Comparison of ENCODE assay signal across 8 cellular contexts in genomic region chr2:119106301-119106897, GRCh38.
DNase-seq lines count a peak whose midpoint lies in the region; ATAC-seq, FAIRE-seq and TF ChIP-seq lines count a peak whose summit lies in the region.

No MANE protein-coding gene starts in this region.

- no peak overlapping the region for H3K4me3 ChIP-seq in HEK293 (ENCODE audit: low read depth, low read length)

- no peak overlapping the region for H3K27ac ChIP-seq in HEK293 (ENCODE audit: extremely low read depth, low read depth, low read length)

- FAIRE-seq in D721Med (lab: Jason Lieb, UNC) = no peak

- ATAC-seq in HG03432 (IDR thresholded peaks at IDR 0.05; ENCODE audit: unreplicated experiment) = no peak
- no peak for ATAC-seq in GM19467 (IDR thresholded peaks at IDR 0.05; ENCODE audit: unreplicated experiment)

- CTCF ChIA-PET in HEK293 (lab: Yijun Ruan, JAX) = no interaction called here

- POLR2A ChIA-PET in HEK293 (lab: Yijun Ruan, JAX) = no interaction called here

- TF ChIP-seq CTCF in HEK293 (tag by site-specific recombination; IDR thresholded peaks at IDR 0.05) (no peak), D721Med (IDR thresholded peaks at IDR 0.05; ENCODE audit: insufficient read depth, missing control alignments) (no peak)

- H3K36me3 ChIP-seq in HEK293 (ENCODE audit: control insufficient read depth in 2 of 2, insufficient read depth in 1 of 2, low read length in 2 of 2) = no peaks in the 10 kb centered on the region

- DNase-seq in RPMI8226 = peak; percentile 66
- DNase-seq in ecto neural progenitor cell (ENCODE audit: low spot score) = peak; percentile 79
- peak; percentile 18 for DNase-seq in retina
- DNase-seq in D721Med (ENCODE audit: insufficient read length, low spot score) = no peak
- no peak for DNase-seq in activated CD4-positive, CD25-positive, alpha-beta regulatory T cell (lab: John Stamatoyannopoulos, UW)

- no peaks in the 10 kb centered on the region for H3K9me3 ChIP-seq in HEK293 (ENCODE audit: control insufficient read depth, insufficient read depth, low read depth, low read length)

- H3K4me1 ChIP-seq in HEK293 (ENCODE audit: control insufficient read depth, insufficient read depth, low read length) = no peaks in the 10 kb centered on the region

TF ChIP-seq in HEK293, 187 proteins besides CTCF, POLR2A, EP300 and RAD21:
- TF ChIP-seq ZNF654 (tag by site-specific recombination; IDR thresholded peaks at IDR 0.05; ENCODE audit: low read depth) (no peak), ATF2 (tag by site-specific recombination; IDR thresholded peaks at IDR 0.05; ENCODE audit: low read depth) (no peak), PRDM1 (tag by site-specific recombination; IDR thresholded peaks at IDR 0.05) (no peak), REST (tag by site-specific recombination; IDR thresholded peaks at IDR 0.05) (peak; percentile 93)

Comparison
In these comparisons a context has a peak if more than half of its experiments do, and no peak if none do; other contexts are left out.
1. DNase-seq: peak in RPMI8226 (single experiment), ecto neural progenitor cell (single experiment) and retina (single experiment); none in D721Med (single experiment) and activated CD4-positive, CD25-positive, alpha-beta regulatory T cell (0 of 4).